In genomic region chr2:9165625-9166024, GRCh38 we compare ENCODE assay signal across 14 cellular contexts. TPM values are rescaled to one million over a fixed set of nuclear protein-coding genes. Genes with fewer than 3 reads are reported as not detected.
DNase-seq lines count a peak whose midpoint lies in the region; ATAC-seq, FAIRE-seq and TF ChIP-seq lines count a peak whose summit lies in the region.
"Had no signal": no experiment of that assay in that cellular context is flagged by ENCODE, and none has a peak within 500 bp of the region (broad histone marks: within the 10 kb centered on the region; RNA-seq: fewer than 3 reads in every experiment).

No MANE protein-coding gene starts in this region.

- H3K27me3 ChIP-seq in H1 (replicated peaks in 1 of 4; ENCODE audit: control insufficient read depth in 3 of 4, extremely low read depth in 1 of 4, insufficient read depth in 3 of 4, low read length in 3 of 4) (no peaks in the 10 kb centered on the region), left lung (no peaks in the 10 kb centered on the region)

- H2BK5ac ChIP-seq in H1 (ENCODE audit: low read depth, low read length), result no peak overlapping the region

- H3K14ac ChIP-seq in H1 (ENCODE audit: insufficient read length), result no peak overlapping the region

- peaks cover 0 to 1% (median 0%) of the 10 kb centered on the region in 4 experiments; a peak in 3 of 7 replicates for H3K4me1 ChIP-seq in H1 (replicated peaks in 1 of 4; ENCODE audit: control insufficient read depth in 3 of 4, insufficient read depth in 4 of 4, low read length in 3 of 4)
- peaks cover 3 to 33% of the 10 kb centered on the region in 2 donors for H3K4me1 ChIP-seq in left lung

- TF ChIP-seq CTCF in H1 (IDR thresholded peaks at IDR 0.05; ENCODE audit: control extremely low read depth in 1 of 3, insufficient read depth in 1 of 3, low read depth in 1 of 3, low read length in 3 of 3) (no peak), left lung (IDR thresholded peaks at IDR 0.05) (no peak)

- no peak overlapping the region for H3K4me3 Mint-ChIP-seq in naive thymus-derived CD8-positive, alpha-beta T cell
- no peak overlapping the region for H3K4me3 Mint-ChIP-seq in activated CD4-positive, alpha-beta T cell treated with anti-CD3 and anti-CD28 coated beads, Interleukin-2, amount 10 ng/mL, durations not matched to agents 7 days and 5 days
- H3K4me3 Mint-ChIP-seq: activated T-cell treated with anti-CD3 and anti-CD28 coated beads, Interleukin-2, amount 50 U/mL, for 4 hours had no signal

- TF ChIP-seq RAD21 in H1 (IDR thresholded peaks at IDR 0.05 in 1 of 2, conservative IDR thresholded peaks at IDR 0.05 in 1 of 2; ENCODE audit: low read depth in 2 of 2, low read length in 2 of 2), result no peak

- no peak overlapping the region for H2BK120ac ChIP-seq in H1 (replicated peaks; ENCODE audit: low read depth, low read length)

- H3K9me3 ChIP-seq in H1 (ENCODE audit: insufficient read depth in 2 of 2, low read depth in 1 of 2, low read length in 1 of 2) (no peaks in the 10 kb centered on the region), left lung (no peaks in the 10 kb centered on the region)

- H3K4ac ChIP-seq in H1 (replicated peaks; ENCODE audit: insufficient read length, low read depth, low read length), result no peak overlapping the region

- peak overlapping the region; percentile 75; the same call in 1 of the 2 replicates for H2AK5ac ChIP-seq in H1 (ENCODE audit: low read depth, low read length)

- no peak overlapping the region for H4K5ac ChIP-seq in H1 (ENCODE audit: insufficient read length, low read depth, low read length)

- H3K4me3 ChIP-seq in H1 (ENCODE audit: extremely low read depth in 1 of 4, insufficient read depth in 2 of 4, low read depth in 3 of 4, low read length in 4 of 4) (no peak overlapping the region), left lung (no peak overlapping the region)

- H3K9me3 Mint-ChIP-seq in naive thymus-derived CD8-positive, alpha-beta T cell, result no peaks in the 10 kb centered on the region
- H3K9me3 Mint-ChIP-seq in activated CD4-positive, alpha-beta T cell treated with anti-CD3 and anti-CD28 coated beads, Interleukin-2, amount 10 ng/mL, durations not matched to agents 7 days and 5 days, result no peaks in the 10 kb centered on the region
- H3K9me3 Mint-ChIP-seq: activated T-cell treated with anti-CD3 and anti-CD28 coated beads, Interleukin-2, amount 50 U/mL, for 4 hours had no signal

- H3K79me2 ChIP-seq in H1 (ENCODE audit: control insufficient read depth in 1 of 2, insufficient read depth in 2 of 2, low read length in 2 of 2), result no peaks in the 10 kb centered on the region

- CTCF ChIA-PET in H1 (lab: Charles Lee; ENCODE audit: partially characterized antibody), result interaction anchor here (0.6 to 4.2 kb wide), 8 partner anchors 11 to 227 kb away, joined by 3 to 26 read pairs (median 4); partner anchors contain the start of gene ASAP2
- CTCF ChIA-PET in activated CD4-positive, alpha-beta T cell treated with anti-CD3 and anti-CD28 coated beads, Interleukin-2, amount 10 ng/mL, durations not matched to agents 7 days and 5 days (lab: Charles Lee), result interaction anchor here (0.9 kb wide), 1 partner anchor 9 kb away, joined by 3 read pairs; no protein-coding TSS in a partner anchor

- H4K20me1 ChIP-seq in H1 (replicated peaks in 1 of 2; ENCODE audit: control insufficient read depth in 1 of 2, insufficient read depth in 2 of 2, low read length in 2 of 2), result no peaks in the 10 kb centered on the region

- H3K27ac Mint-ChIP-seq in naive thymus-derived CD8-positive, alpha-beta T cell, result no peak overlapping the region
- no peak overlapping the region for H3K27ac Mint-ChIP-seq in activated CD4-positive, alpha-beta T cell treated with anti-CD3 and anti-CD28 coated beads, Interleukin-2, amount 10 ng/mL, durations not matched to agents 7 days and 5 days

- H3K27me3 Mint-ChIP-seq in naive thymus-derived CD8-positive, alpha-beta T cell, result peaks cover 5 to 21% (median 7%) of the 10 kb centered on the region in 5 donors
- peaks cover 6% of the 10 kb centered on the region for H3K27me3 Mint-ChIP-seq in activated CD4-positive, alpha-beta T cell treated with anti-CD3 and anti-CD28 coated beads, Interleukin-2, amount 10 ng/mL, durations not matched to agents 7 days and 5 days

- no peaks in the 10 kb centered on the region for H3K23me2 ChIP-seq in H1 (ENCODE audit: low read depth, low read length)

- peaks cover 0 to 5% (median 0%) of the 10 kb centered on the region in 4 donors for H3K4me1 Mint-ChIP-seq in naive thymus-derived CD8-positive, alpha-beta T cell
- H3K4me1 Mint-ChIP-seq in activated CD4-positive, alpha-beta T cell treated with anti-CD3 and anti-CD28 coated beads, Interleukin-2, amount 10 ng/mL, durations not matched to agents 7 days and 5 days, result no peaks in the 10 kb centered on the region

- H3K27ac ChIP-seq in H1 (ENCODE audit: low read depth, low read length) (no peak overlapping the region), left lung (no peak overlapping the region)
- H3K27ac ChIP-seq: RWPE1 had no signal

- no peaks in the 10 kb centered on the region for H3K36me3 ChIP-seq in H1 (ENCODE audit: control insufficient read depth in 2 of 4, insufficient read depth in 4 of 4, low read length in 3 of 4)
- H3K36me3 ChIP-seq in left lung, result no peaks in the 10 kb centered on the region

- H3K4me2 ChIP-seq in H1 (ENCODE audit: insufficient read depth in 1 of 2, low read depth in 2 of 2, low read length in 2 of 2), result no peak overlapping the region

- H3K23ac ChIP-seq in H1 (ENCODE audit: insufficient read length), result no peak overlapping the region

- no peak overlapping the region for H4K91ac ChIP-seq in H1 (replicated peaks; ENCODE audit: insufficient read length, low read length)

- no peak overlapping the region; the same call in 1 of the 2 replicates for H2AFZ ChIP-seq in H1 (ENCODE audit: low read length)

- no peak overlapping the region for H3K9ac ChIP-seq in H1 (replicated peaks in 1 of 4; ENCODE audit: extremely low read depth in 1 of 4, low read depth in 3 of 4, low read length in 3 of 4)

- no peak overlapping the region for H3K18ac ChIP-seq in H1 (ENCODE audit: extremely low read depth, low read length)

- no peak for FAIRE-seq in H1 (lab: Jason Lieb, UNC)
- FAIRE-seq: colon had no signal

- no peaks in the 10 kb centered on the region for H3K36me3 Mint-ChIP-seq in naive thymus-derived CD8-positive, alpha-beta T cell
- no peaks in the 10 kb centered on the region for H3K36me3 Mint-ChIP-seq in activated CD4-positive, alpha-beta T cell treated with anti-CD3 and anti-CD28 coated beads, Interleukin-2, amount 10 ng/mL, durations not matched to agents 7 days and 5 days (ENCODE audit: low read depth)

- WGBS in H1 (ENCODE audit: extremely low coverage in 1 of 2, insufficient coverage in 1 of 2, insufficient read length in 1 of 2, insufficient replicate concordance in 2 of 2, low coverage in 1 of 2, low lambda C conversion rate in 2 of 2, missing lambda C conversion rate in 1 of 2), 2 experiments, result 88% methylated on average over 5 of the region's 5 CpGs; no CpG with 5 or more reads in 1 of the 2 experiments

- H2BK20ac ChIP-seq in H1 (ENCODE audit: low read length), result no peak overlapping the region

- H2BK15ac ChIP-seq in H1 (ENCODE audit: low read length), result 0 out of 2 replicates have a peak overlapping the region, but pooled peaks have one; percentile 46

- POLR2A ChIA-PET in H1 (lab: Charles Lee; ENCODE audit: partially characterized antibody), result no interaction called here
- POLR2A ChIA-PET in naive thymus-derived CD8-positive, alpha-beta T cell (lab: Charles Lee), result no interaction called here
- POLR2A ChIA-PET in activated CD4-positive, alpha-beta T cell treated with anti-CD3 and anti-CD28 coated beads, Interleukin-2, amount 10 ng/mL, durations not matched to agents 7 days and 5 days (lab: Charles Lee), result no interaction called here

- no peak overlapping the region for H2BK12ac ChIP-seq in H1 (ENCODE audit: low read depth, low read length)

- TF ChIP-seq EP300 in H1 (IDR thresholded peaks at IDR 0.05; ENCODE audit: borderline replicate concordance in 1 of 2, low read depth in 2 of 2, low read length in 2 of 2), result no peak

- peak; percentile 72 for DNase-seq in A172 (ENCODE audit: low spot score)
- DNase-seq in NCI-H226, result peak; percentile 48
- DNase-seq in H1 (ENCODE audit: low read depth in 1 of 2, low spot score in 2 of 2), result no peak
- no peak for DNase-seq in left lung
- DNase-seq in naive thymus-derived CD8-positive, alpha-beta T cell, result no peak
- DNase-seq in activated CD4-positive, alpha-beta T cell treated with anti-CD3 and anti-CD28 coated beads, Interleukin-2, amount 10 ng/mL, durations not matched to agents 7 days and 5 days, result no peak
- no peak for DNase-seq in NCI-H510A treated with DMSO at 0.1 percent for 48 hours (lab: John Stamatoyannopoulos, UW)
- DNase-seq: ACHN; activated T-cell treated with anti-CD3 and anti-CD28 coated beads, Interleukin-2, amount 50 U/mL, for 4 hours; NCI-H2081; stimulated activated CD4-positive, alpha-beta T cell treated with anti-CD3 and anti-CD28 coated beads, Interleukin-15, amount 100 ng/mL, for 24 hours had no signal

- TF ChIP-seq POLR2A in H1 (IDR thresholded peaks at IDR 0.05; ENCODE audit: control extremely low read depth in 1 of 2, low read depth in 2 of 2, low read length in 2 of 2), result no peak

- H4K8ac ChIP-seq in H1 (ENCODE audit: extremely low read depth, insufficient read depth, low read length), result no peak overlapping the region

- intact Hi-C loops in left lung (cut with DNase I), result no loop called here

- no peaks in the 10 kb centered on the region for H3K79me1 ChIP-seq in H1 (ENCODE audit: low read depth, low read length)

- ATAC-seq in left lung (peak; percentile 25), GM21717 (IDR thresholded peaks at IDR 0.05; ENCODE audit: unreplicated experiment) (no peak)
- no peak for ATAC-seq in naive thymus-derived CD8-positive, alpha-beta T cell
- ATAC-seq: activated T-cell treated with anti-CD3 and anti-CD28 coated beads, Interleukin-2, amount 50 U/mL, for 4 hours had no signal

- H3K56ac ChIP-seq in H1 (replicated peaks; ENCODE audit: insufficient read length, low read depth, low read length), result no peak overlapping the region

TF ChIP-seq in H1, 55 proteins besides CTCF, POLR2A, EP300 and RAD21 (continues in another document):
- no peak for TF ChIP-seq SP1 (IDR thresholded peaks at IDR 0.05; ENCODE audit: low read depth, low read length)

RNA-seq across cellular contexts. Expression of gene ASAP2, which starts 41.0 kb away (rescaled TPM):
- 20.4 and 24.4 TPM in 2 replicates for total RNA-seq in A172 (2014; rRNA removed; shearing (Covaris generic))
- 16.6 and 18.7 TPM in 2 replicates for total RNA-seq in H1 (2021; fragmentation: NEBNext Ultra II Directional; extraction: Animal tissue kit (Norgen Biotek cat#: 25700))
- 8.6 and 10.2 TPM in 2 replicates for polyA plus RNA-seq in H1 (2011; rRNA removed)
- 9.5 TPM for polyA plus RNA-seq in H1 (2011; cell fraction: cytosol; rRNA removed)
- polyA plus RNA-seq in H1 (2011; cell fraction: nucleus; rRNA removed), result 10.5 TPM
- polyA plus RNA-seq in H1 (2012, experiment 1 of 2), result 9.0 to 13.2 TPM (median 10.2 TPM) in 4 replicates
- polyA plus RNA-seq in H1 (2012, experiment 2 of 2), result 0.70 TPM
- 10.7 TPM for polyA plus RNA-seq in H1 (2013, experiment 1 of 2)
- 11.2 TPM for polyA plus RNA-seq in H1 (2013, experiment 2 of 2)
- 15.3 and 16.8 TPM in 2 replicates for polyA minus RNA-seq in H1 (2011; rRNA and poly(A)+ RNA removed)
- polyA minus RNA-seq in H1 (2011; cell fraction: cytosol; rRNA and poly(A)+ RNA removed), result 8.6 TPM
- polyA minus RNA-seq in H1 (2011; cell fraction: nucleus; rRNA and poly(A)+ RNA removed), result 19.0 TPM
- total RNA-seq in left lung, result 10 to 100 TPM; 21.1 to 27.3 TPM
- total RNA-seq in naive thymus-derived CD8-positive, alpha-beta T cell, result not detected
- polyA plus RNA-seq in naive thymus-derived CD8-positive, alpha-beta T cell, result not detected
- under 1 TPM; 0.17 to 0.25 TPM for total RNA-seq in activated CD4-positive, alpha-beta T cell treated with anti-CD3 and anti-CD28 coated beads, Interleukin-2, amount 10 ng/mL, durations not matched to agents 7 days and 5 days

Comparison
In these comparisons a context has a peak if more than half of its experiments do, and no peak if none do; other contexts are left out.
1. DNase-seq: peak in A172 (single experiment) and NCI-H226 (single experiment); none in H1 (0 of 2), left lung (0 of 2), naive thymus-derived CD8-positive, alpha-beta T cell (0 of 10), activated CD4-positive, alpha-beta T cell treated with anti-CD3 and anti-CD28 coated beads, Interleukin-2, amount 10 ng/mL, durations not matched to agents 7 days and 5 days (single experiment) and NCI-H510A treated with DMSO at 0.1 percent for 48 hours (single experiment).
2. RNA of gene ASAP2, which starts 41.0 kb away (total RNA-seq): 21.1 to 27.3 TPM in left lung, 20.4 to 24.4 TPM in A172 and 16.6 to 18.7 TPM in H1; 0.17 to 0.25 TPM in activated CD4-positive, alpha-beta T cell treated with anti-CD3 and anti-CD28 coated beads, Interleukin-2, amount 10 ng/mL, durations not matched to agents 7 days and 5 days and not detected in naive thymus-derived CD8-positive, alpha-beta T cell; every median in the first group is over 10 times any median in the second.